Comparison of ENCODE assay signal across 8 cellular contexts in genomic region chr11:43574949-43575915, GRCh38.
DNase-seq lines count a peak whose midpoint lies in the region; ATAC-seq and TF ChIP-seq lines count a peak whose summit lies in the region.

No MANE protein-coding gene starts in this region.

- no peak overlapping the region for H3K18ac ChIP-seq in mesendoderm (ENCODE audit: low read length)

- DNase-seq in EH (ENCODE audit: low read depth) (peak; percentile 65), NCI-H1930 (lab: John Stamatoyannopoulos, UW) (peak; percentile 80 to 81), chondrocyte (ENCODE audit: low spot score) (no peak), mesendoderm (peak; percentile 45), aorta (no peak)
- no peak for DNase-seq in activated T-helper 2 cell treated with anti-CD3 and anti-CD28 coated beads, Interferon-gamma antibody, Interleukin-2, Interleukin-4, amounts not matched to agents 10 μg/mL and 5 μg/mL and 100 μg/mL, durations not matched to agents 14 hours and 24 hours and 36 hours (ENCODE audit: low spot score)
- DNase-seq in stimulated activated CD4-positive, alpha-beta T cell treated with anti-CD3 and anti-CD28 coated beads, Interleukin-4, amount 100 ng/mL, for 24 hours = no peak

- no peak overlapping the region for H2BK120ac ChIP-seq in mesendoderm (ENCODE audit: low read depth, low read length)

- peak; percentile 42 for ATAC-seq in aorta (ENCODE audit: low FRiP score)
- no peak for ATAC-seq in GM18868 (IDR thresholded peaks at IDR 0.05; ENCODE audit: unreplicated experiment)

- H3K79me1 ChIP-seq in mesendoderm (ENCODE audit: low read length) = no peaks in the 10 kb centered on the region

- no peak overlapping the region for H2AK5ac ChIP-seq in mesendoderm (ENCODE audit: low read length)

- peak; percentile 5 for TF ChIP-seq CTCF in chondrocyte (IDR thresholded peaks at IDR 0.05)

- no peak overlapping the region for H3K27ac Mint-ChIP-seq in chondrocyte (ENCODE audit: unreplicated experiment)
- no peak overlapping the region for H3K27ac Mint-ChIP-seq in activated T-helper 2 cell treated with anti-CD3 and anti-CD28 coated beads, Interferon-gamma antibody, Interleukin-2, Interleukin-4, amounts not matched to agents 10 μg/mL and 5 μg/mL and 100 μg/mL, durations not matched to agents 14 hours and 24 hours and 36 hours

- no peak overlapping the region for H3K23ac ChIP-seq in mesendoderm (ENCODE audit: low read length)

- H2BK15ac ChIP-seq in mesendoderm (replicated peaks; ENCODE audit: low read depth) = no peak overlapping the region

- H3K27me3 Mint-ChIP-seq in chondrocyte (ENCODE audit: low read depth) = peaks cover 81% of the 10 kb centered on the region
- peaks cover 85% of the 10 kb centered on the region for H3K27me3 Mint-ChIP-seq in activated T-helper 2 cell treated with anti-CD3 and anti-CD28 coated beads, Interferon-gamma antibody, Interleukin-2, Interleukin-4, amounts not matched to agents 10 μg/mL and 5 μg/mL and 100 μg/mL, durations not matched to agents 14 hours and 24 hours and 36 hours (ENCODE audit: low read depth)

- no peak overlapping the region for H3K27ac ChIP-seq in mesendoderm (ENCODE audit: low read depth, low read length)
- no peak overlapping the region for H3K27ac ChIP-seq in aorta (ENCODE audit: low read depth in 1 of 2, low read length in 2 of 2)

- no peak overlapping the region for H4K8ac ChIP-seq in mesendoderm (ENCODE audit: low read depth, low read length)

- H4K5ac ChIP-seq in mesendoderm (ENCODE audit: low read length) = no peak overlapping the region

- H3K4me1 ChIP-seq in mesendoderm (ENCODE audit: control insufficient read depth, low read depth, low read length) = no peaks in the 10 kb centered on the region
- no peaks in the 10 kb centered on the region for H3K4me1 ChIP-seq in aorta (ENCODE audit: control insufficient read depth in 1 of 2, insufficient read depth in 2 of 2, low read length in 2 of 2)

- H3K36me3 ChIP-seq in mesendoderm (ENCODE audit: control insufficient read depth, insufficient read depth, low read length) (no peaks in the 10 kb centered on the region), aorta (ENCODE audit: control insufficient read depth in 1 of 2, insufficient read depth in 2 of 2, low read length in 1 of 2) (no peaks in the 10 kb centered on the region)

- WGBS in mesendoderm (ENCODE audit: extremely low coverage, insufficient coverage, low lambda C conversion rate) = no CpG with 5 or more reads among the region's 51 CpGs
- WGBS in aorta, 2 donors = 1% methylated on average over 51 of the region's 51 CpGs

- H2BK5ac ChIP-seq in mesendoderm (ENCODE audit: low read length) = no peak overlapping the region

- no peak overlapping the region for H3K4ac ChIP-seq in mesendoderm (ENCODE audit: low read depth, low read length)

- peaks cover 40% of the 10 kb centered on the region for H3K4me1 Mint-ChIP-seq in chondrocyte (ENCODE audit: low read depth)
- H3K4me1 Mint-ChIP-seq in activated T-helper 2 cell treated with anti-CD3 and anti-CD28 coated beads, Interferon-gamma antibody, Interleukin-2, Interleukin-4, amounts not matched to agents 10 μg/mL and 5 μg/mL and 100 μg/mL, durations not matched to agents 14 hours and 24 hours and 36 hours (ENCODE audit: low read depth) = peaks cover 30% of the 10 kb centered on the region

- H3K4me2 ChIP-seq in mesendoderm (ENCODE audit: low read length) = peak overlapping the region; percentile 42

- H3K56ac ChIP-seq in mesendoderm (ENCODE audit: low read length) = no peak overlapping the region

- no peak overlapping the region for H3K4me3 ChIP-seq in mesendoderm (ENCODE audit: low read length)
- H3K4me3 ChIP-seq in aorta (ENCODE audit: low read length in 2 of 2) = peak overlapping the region in 1 of 2 donors; percentile 9

- H3K4me3 Mint-ChIP-seq in chondrocyte (ENCODE audit: unreplicated experiment) = peak overlapping the region; percentile 73
- H3K4me3 Mint-ChIP-seq in activated T-helper 2 cell treated with anti-CD3 and anti-CD28 coated beads, Interferon-gamma antibody, Interleukin-2, Interleukin-4, amounts not matched to agents 10 μg/mL and 5 μg/mL and 100 μg/mL, durations not matched to agents 14 hours and 24 hours and 36 hours (ENCODE audit: low read depth) = no peak overlapping the region

- H3K9me3 Mint-ChIP-seq in chondrocyte (ENCODE audit: low read depth) = no peaks in the 10 kb centered on the region
- no peaks in the 10 kb centered on the region for H3K9me3 Mint-ChIP-seq in activated T-helper 2 cell treated with anti-CD3 and anti-CD28 coated beads, Interferon-gamma antibody, Interleukin-2, Interleukin-4, amounts not matched to agents 10 μg/mL and 5 μg/mL and 100 μg/mL, durations not matched to agents 14 hours and 24 hours and 36 hours

- no peak overlapping the region for H3K9ac ChIP-seq in mesendoderm (ENCODE audit: low read length)

- H3K36me3 Mint-ChIP-seq in chondrocyte (ENCODE audit: low read depth) = peaks cover 2% of the 10 kb centered on the region
- H3K36me3 Mint-ChIP-seq in activated T-helper 2 cell treated with anti-CD3 and anti-CD28 coated beads, Interferon-gamma antibody, Interleukin-2, Interleukin-4, amounts not matched to agents 10 μg/mL and 5 μg/mL and 100 μg/mL, durations not matched to agents 14 hours and 24 hours and 36 hours (ENCODE audit: low read depth) = no peaks in the 10 kb centered on the region

- intact Hi-C loops in aorta (cut with DNase I) = no loop called here
- intact Hi-C loops in activated T-helper 2 cell treated with anti-CD3 and anti-CD28 coated beads, Interferon-gamma antibody, Interleukin-2, Interleukin-4, amounts not matched to agents 10 μg/mL and 5 μg/mL and 100 μg/mL, durations not matched to agents 14 hours and 24 hours and 36 hours (cut with micrococcal nuclease) = loop anchor here (5.0 to 10.0 kb wide), 2 partner anchors 110 to 737 kb away; partner anchors contain the start of genes ALX4 and HSD17B12

- H3K9me3 ChIP-seq in aorta (ENCODE audit: control insufficient read depth, low read length) = no peaks in the 10 kb centered on the region

- H3K27me3 ChIP-seq in mesendoderm (ENCODE audit: insufficient read depth, low read length, poor library complexity) = peaks cover 59% of the 10 kb centered on the region
- H3K27me3 ChIP-seq in aorta (ENCODE audit: control insufficient read depth in 1 of 2, insufficient read depth in 2 of 2, low read length in 1 of 2) = peaks cover 0 to 4% of the 10 kb centered on the region in 2 donors

- no peaks in the 10 kb centered on the region for H3K79me2 ChIP-seq in mesendoderm (ENCODE audit: control insufficient read depth, insufficient read depth, low read length)

Comparison
In these comparisons a context has a peak if more than half of its experiments do, and no peak if none do; other contexts are left out.
1. DNase-seq: peak in EH (single experiment), NCI-H1930 (2 of 2) and mesendoderm (single experiment); none in chondrocyte (single experiment), aorta (0 of 2), activated T-helper 2 cell treated with anti-CD3 and anti-CD28 coated beads, Interferon-gamma antibody, Interleukin-2, Interleukin-4, amounts not matched to agents 10 μg/mL and 5 μg/mL and 100 μg/mL, durations not matched to agents 14 hours and 24 hours and 36 hours (single experiment) and stimulated activated CD4-positive, alpha-beta T cell treated with anti-CD3 and anti-CD28 coated beads, Interleukin-4, amount 100 ng/mL, for 24 hours (single experiment).